In genomic region chr9:118522093-118523028, GRCh38 we compare ENCODE assay signal across 8 cellular contexts.
DNase-seq lines count a peak whose midpoint lies in the region; ATAC-seq, FAIRE-seq and TF ChIP-seq lines count a peak whose summit lies in the region.

No MANE protein-coding gene starts in this region.

- no peak for TF ChIP-seq EP300 in K562 (IDR thresholded peaks at IDR 0.05; ENCODE audit: low read length)

- POLR2A ChIA-PET in K562 (lab: Yijun Ruan, JAX) = no interaction called here

- in situ Hi-C loops in K562 (cut with MboI) = no loop called here

- H3K79me2 ChIP-seq in K562 (ENCODE audit: control insufficient read depth, insufficient read depth, low read length) = no peaks in the 10 kb centered on the region

- peak; percentile 69 for ATAC-seq in HG03108 (IDR thresholded peaks at IDR 0.05; ENCODE audit: unreplicated experiment)
- ATAC-seq in K562 = no peak

- no peak overlapping the region for H2AFZ ChIP-seq in K562 (ENCODE audit: low read depth, low read length)

- peak in 2 of 3 experiments; percentile 13 to 28; a peak in 2 of 6 replicates for TF ChIP-seq CTCF in K562 (IDR thresholded peaks at IDR 0.05 in 2 of 3, conservative IDR thresholded peaks at IDR 0.05 in 1 of 3; ENCODE audit: insufficient read depth in 2 of 3, low read depth in 1 of 3, low read length in 3 of 3)

- H3K36me3 ChIP-seq in K562 (ENCODE audit: control insufficient read depth, insufficient read depth, low read length) = no peaks in the 10 kb centered on the region

- H3K4me1 ChIP-seq in K562 (replicated peaks in 1 of 2; ENCODE audit: control insufficient read depth in 2 of 2, insufficient read depth in 2 of 2, low read length in 2 of 2) = no peaks in the 10 kb centered on the region

- BruUV-seq in K562 (replicated peaks; lab: Mats Ljungman, UMichigan) = no TSS peak

- no peaks in the 10 kb centered on the region for H3K9me3 ChIP-seq in K562 (replicated peaks; ENCODE audit: control insufficient read depth, insufficient read depth, low read depth, low read length)

- H3K27ac ChIP-seq in K562 (ENCODE audit: extremely low read depth, low read depth, low read length) = no peak overlapping the region

- H3K4me2 ChIP-seq in K562 (ENCODE audit: insufficient read depth, low read length) = no peak overlapping the region

- intact Hi-C loops in K562 (cut with micrococcal nuclease) = no loop called here

- no peak; a peak in 1 of 4 replicates for TF ChIP-seq RAD21 in K562 (CRISPR knock-in tag; conservative IDR thresholded peaks at IDR 0.05 in 1 of 2, IDR thresholded peaks at IDR 0.05 in 1 of 2)

- WGBS in K562 (ENCODE audit: insufficient coverage, low coverage, missing lambda C conversion rate) = under 1% methylated on average over 9 of the region's 9 CpGs

- CTCF ChIA-PET in K562 (lab: Yijun Ruan, JAX; ENCODE audit: low intra/inter-chr PET ratio) = no interaction called here

- H3K4me3 ChIP-seq in K562 = no peak overlapping the region

- no peak overlapping the region for H3K9ac ChIP-seq in K562 (ENCODE audit: insufficient read depth in 1 of 2, low read depth in 2 of 2, low read length in 2 of 2)

- DNase-seq in NCI-H146 (lab: John Stamatoyannopoulos, UW) (peak; percentile 22), NCI-H146 treated with DMSO at 0.1 percent for 48 hours (lab: John Stamatoyannopoulos, UW; ENCODE audit: unreplicated experiment) (no peak), GM19240 (ENCODE audit: insufficient read length, low spot score) (peak; percentile 14), NCI-H226 (peak; percentile 32), K562 (ENCODE audit: extremely low read depth in 1 of 4, low spot score in 3 of 4) (peak in 3 of 4 experiments; percentile 10 to 11 (median 11)), left kidney (ENCODE audit: low read depth, low spot score) (peak; percentile 82), T-helper 9 cell (no peak)

- no peak for FAIRE-seq in K562 (lab: Jason Lieb, UNC)

- H3K9me1 ChIP-seq in K562 (ENCODE audit: control insufficient read depth, insufficient read depth, low read length) = no peaks in the 10 kb centered on the region

- H3K27me3 ChIP-seq in K562 (ENCODE audit: control insufficient read depth in 2 of 2, insufficient read depth in 2 of 2, low read length in 2 of 2) = no peaks in the 10 kb centered on the region

- no peaks in the 10 kb centered on the region for H4K20me1 ChIP-seq in K562 (replicated peaks; ENCODE audit: control insufficient read depth, insufficient read depth, low read length)

- no peak for TF ChIP-seq POLR2A in K562 (conservative IDR thresholded peaks at IDR 0.05)

TF ChIP-seq in K562, 482 proteins besides CTCF, POLR2A, EP300 and RAD21:
- TF ChIP-seq SMAD3 (CRISPR knock-in tag; conservative IDR thresholded peaks at IDR 0.05) (no peak), ZBTB49 (CRISPR knock-in tag; IDR thresholded peaks at IDR 0.05; ENCODE audit: borderline replicate concordance) (no peak), SIX5 (IDR thresholded peaks at IDR 0.05; ENCODE audit: borderline replicate concordance in 1 of 2, insufficient read depth in 1 of 2, low read depth in 1 of 2, low read length in 2 of 2) (no peak), ZNF41 (CRISPR knock-in tag; conservative IDR thresholded peaks at IDR 0.05) (no peak), GABPB1 (CRISPR knock-in tag; IDR thresholded peaks at IDR 0.05) (no peak), FOXK1 (CRISPR knock-in tag; IDR thresholded peaks at IDR 0.05; ENCODE audit: borderline replicate concordance) (no peak), CBX1 (IDR thresholded peaks at IDR 0.05; ENCODE audit: low read depth) (no peak), ZNF408 (CRISPR knock-in tag; IDR thresholded peaks at IDR 0.05; ENCODE audit: low read depth) (no peak), ZNF253 (CRISPR knock-in tag; conservative IDR thresholded peaks at IDR 0.05) (no peak), BRF1 (IDR thresholded peaks at IDR 0.05; ENCODE audit: borderline replicate concordance, extremely low read depth, insufficient read length) (no peak), MITF (IDR thresholded peaks at IDR 0.05) (no peak), KLF16 (IDR thresholded peaks at IDR 0.05) (no peak), ZNF23 (CRISPR knock-in tag; IDR thresholded peaks at IDR 0.05) (no peak), PREB (CRISPR knock-in tag; IDR thresholded peaks at IDR 0.05) (no peak), NR2F6 (CRISPR knock-in tag; IDR thresholded peaks at IDR 0.05) (no peak), BMI1 (IDR thresholded peaks at IDR 0.05; ENCODE audit: low read length) (no peak), TCF3 (CRISPR knock-in tag; IDR thresholded peaks at IDR 0.05) (no peak)
TF ChIP-seq in K562: peak in this region for 0.

Comparison
In these comparisons a context has a peak if more than half of its experiments do, and no peak if none do; other contexts are left out.
1. DNase-seq: peak in NCI-H146 (single experiment), GM19240 (single experiment), NCI-H226 (single experiment), K562 (3 of 4) and left kidney (single experiment); none in NCI-H146 treated with DMSO at 0.1 percent for 48 hours (single experiment) and T-helper 9 cell (single experiment).